2 cellular contexts compared by ENCODE assay signal in genomic region chr1:56643661-56644060, GRCh38.
TF ChIP-seq lines count a peak whose summit lies in the region.

No MANE protein-coding gene starts in this region.

TF ChIP-seq in A549, 52 proteins besides CTCF, POLR2A, EP300 and RAD21:
- TF ChIP-seq HOXB5 (CRISPR knock-in tag; IDR thresholded peaks at IDR 0.05) (no peak), MAX (IDR thresholded peaks at IDR 0.05) (no peak), KDM5A (IDR thresholded peaks at IDR 0.05) (no peak), CBX2 (IDR thresholded peaks at IDR 0.05; ENCODE audit: borderline replicate concordance, low read depth) (no peak), NR3C1 (IDR thresholded peaks at IDR 0.05) (no peak), E2F6 (IDR thresholded peaks at IDR 0.05; ENCODE audit: borderline replicate concordance, low read depth) (no peak), BCL3 (IDR thresholded peaks at IDR 0.05) (no peak), FOXS1 (CRISPR knock-in tag; IDR thresholded peaks at IDR 0.05) (no peak), FOSB (CRISPR knock-in tag; IDR thresholded peaks at IDR 0.05) (no peak), CHD4 (IDR thresholded peaks at IDR 0.05; ENCODE audit: borderline replicate concordance) (no peak), RCOR1 (IDR thresholded peaks at IDR 0.05; ENCODE audit: low read depth, low read length) (no peak), HMGXB4 (CRISPR knock-in tag; IDR thresholded peaks at IDR 0.05; ENCODE audit: borderline replicate concordance) (no peak), KDM1A (IDR thresholded peaks at IDR 0.05; ENCODE audit: low read depth) (no peak), HEYL (CRISPR knock-in tag; IDR thresholded peaks at IDR 0.05) (no peak), POLR2AphosphoS2 (conservative IDR thresholded peaks at IDR 0.05; ENCODE audit: low read length) (no peak), JUNB (IDR thresholded peaks at IDR 0.05) (no peak), TFCP2L1 (CRISPR knock-in tag; IDR thresholded peaks at IDR 0.05) (no peak), EHMT2 (IDR thresholded peaks at IDR 0.05; ENCODE audit: low read depth) (no peak), HES2 (IDR thresholded peaks at IDR 0.05) (no peak), ZNF302 (CRISPR knock-in tag; IDR thresholded peaks at IDR 0.05) (no peak)

TF ChIP-seq in endothelial cell of umbilical vein, 7 proteins besides CTCF, POLR2A, EP300 and RAD21:
- TF ChIP-seq MAX (IDR thresholded peaks at IDR 0.05; ENCODE audit: insufficient read depth, insufficient read length) (no peak), EZH2 (IDR thresholded peaks at IDR 0.05; ENCODE audit: borderline replicate concordance, low read depth, low read length, severe bottlenecking) (no peak), MYC (IDR thresholded peaks at IDR 0.05; ENCODE audit: low read depth, low read length) (no peak), GATA2 (IDR thresholded peaks at IDR 0.05; ENCODE audit: insufficient read depth, insufficient read length, low read depth, low read length) (no peak), POLR2AphosphoS5 (IDR thresholded peaks at IDR 0.05; ENCODE audit: insufficient read depth, low read depth, low read length) (no peak), FOS (IDR thresholded peaks at IDR 0.05; ENCODE audit: borderline replicate concordance, insufficient read depth, low read length) (no peak), JUN (IDR thresholded peaks at IDR 0.05; ENCODE audit: borderline replicate concordance, insufficient read depth, insufficient read length, low read depth) (no peak)
TF ChIP-seq in endothelial cell of umbilical vein: peak in this region for 0.
